In the genomic region with DNA sequence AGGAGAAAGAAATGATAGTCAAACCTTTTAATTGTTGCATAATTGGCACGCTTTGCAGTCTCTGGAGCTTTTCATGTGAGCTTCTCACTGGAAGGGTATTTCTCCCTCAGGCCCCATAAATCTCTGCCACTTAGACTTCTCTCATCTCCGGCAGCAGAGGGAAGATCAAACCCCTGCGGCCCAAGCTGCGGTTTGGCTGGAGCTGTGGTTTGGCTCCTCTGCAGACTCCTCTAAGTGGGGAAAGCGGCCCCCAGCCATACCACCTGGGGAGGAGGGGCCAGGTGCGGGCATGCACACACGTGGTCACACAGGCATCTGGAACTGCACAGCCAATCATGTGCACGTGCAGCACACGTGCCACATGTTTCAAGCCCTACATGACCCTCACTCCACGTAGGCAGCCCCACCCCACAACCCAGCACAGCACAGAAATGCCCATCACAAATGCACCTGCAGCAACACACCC, we compare ENCODE assay signal across 1 cellular context.
TF ChIP-seq lines count a peak whose summit lies in the region.

No MANE protein-coding gene starts in this region.

TF ChIP-seq in HEK293, 187 proteins besides CTCF, POLR2A, EP300 and RAD21 (continued from another document):
- TF ChIP-seq, protein P1, sequence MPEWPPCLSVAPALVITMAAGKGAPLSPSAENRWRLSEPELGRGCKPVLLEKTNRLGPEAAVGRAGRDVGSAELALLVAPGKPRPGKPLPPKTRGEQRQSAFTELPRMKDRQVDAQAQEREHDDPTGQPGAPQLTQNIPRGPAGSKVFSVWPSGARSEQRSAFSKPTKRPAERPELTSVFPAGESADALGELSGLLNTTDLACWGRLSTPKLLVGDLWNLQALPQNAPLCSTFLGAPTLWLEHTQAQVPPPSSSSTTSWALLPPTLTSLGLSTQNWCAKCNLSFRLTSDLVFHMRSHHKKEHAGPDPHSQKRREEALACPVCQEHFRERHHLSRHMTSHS (tag by site-specific recombination; IDR thresholded peaks at IDR 0.05): peak; percentile 56; the same call in 1 of the 2 replicates
- no peak for TF ChIP-seq ZNF521 (tag by site-specific recombination; IDR thresholded peaks at IDR 0.05)
- no peak for TF ChIP-seq ZNF248 (tag by site-specific recombination; IDR thresholded peaks at IDR 0.05)
- TF ChIP-seq ZNF626 (tag by site-specific recombination; IDR thresholded peaks at IDR 0.05): no peak
- no peak for TF ChIP-seq ZNF157 (tag by site-specific recombination; IDR thresholded peaks at IDR 0.05)
- no peak for TF ChIP-seq ZNF350 (tag by site-specific recombination; IDR thresholded peaks at IDR 0.05)
- TF ChIP-seq BCL11B (tag by site-specific recombination; IDR thresholded peaks at IDR 0.05; ENCODE audit: low read depth): no peak
- TF ChIP-seq GLIS2 (tag by site-specific recombination; IDR thresholded peaks at IDR 0.05): peak; percentile 76
